27 cellular contexts compared by ENCODE assay signal in the genomic region with DNA sequence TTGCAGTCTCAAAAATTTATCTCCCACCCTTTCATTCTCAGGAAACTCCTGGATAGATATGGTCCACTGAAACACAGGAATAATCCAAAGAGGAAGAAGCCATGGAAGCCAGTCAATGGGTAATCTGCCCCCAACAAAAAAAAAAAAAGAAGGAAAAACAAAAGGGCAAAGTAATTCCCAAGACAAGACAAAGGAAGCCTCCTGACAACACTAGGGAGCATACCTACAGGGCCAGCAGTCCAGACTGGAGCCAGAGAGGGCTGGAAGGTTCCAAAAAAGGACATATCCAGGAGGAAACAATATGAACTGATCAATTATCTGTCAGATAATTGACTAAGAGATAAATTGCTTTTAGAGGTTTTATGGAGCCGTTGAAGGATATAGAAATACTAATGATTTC.
"Had no signal": no experiment of that assay in that cellular context is flagged by ENCODE, and none has a peak within 500 bp of the region (broad histone marks: within the 10 kb centered on the region; RNA-seq: fewer than 3 reads in every experiment).

No MANE protein-coding gene starts in this region.

- DNase-seq: activated CD4-positive, alpha-beta T cell treated with anti-CD3 and anti-CD28 coated beads for 1 hour; activated CD4-positive, alpha-beta T cell treated with anti-CD3 and anti-CD28 coated beads, Interleukin-2, amount 50 U/mL, for 1 hour; activated CD8-positive, alpha-beta memory T cell treated with anti-CD3 and anti-CD28 coated beads for 24 hours; activated CD8-positive, alpha-beta memory T cell treated with anti-CD3 and anti-CD28 coated beads, Interleukin-2, amount 50 U/mL, for 4 hours; activated naive CD4-positive, alpha-beta T cell; activated T-cell treated with anti-CD3 and anti-CD28 coated beads, Interleukin-2, amount 50 U/mL, for 24 hours; adrenal gland; dermis blood vessel endothelial cell; effector CD8-positive, alpha-beta T cell; foreskin melanocyte; glutamatergic neuron; left ventricle myocardium inferior; naive thymus-derived CD8-positive, alpha-beta T cell; SK-N-SH; spleen; stimulated activated CD4-positive, alpha-beta T cell treated with anti-CD3 and anti-CD28 coated beads, Interleukin-4, amount 100 ng/mL, for 1 hour; stimulated activated naive CD4-positive, alpha-beta T cell treated with Interleukin-2 at 50 U/mL for 16 hours; WERI-Rb-1 had no signal

- H3K4me3 ChIP-seq: adrenal gland, ascending aorta, hepatocyte, left ventricle myocardium inferior, spleen, thoracic aorta had no signal

- H3K9me3 ChIP-seq: adrenal gland, ascending aorta, left ventricle myocardium inferior, neutrophil, SK-N-SH, spleen, thoracic aorta had no signal

- ATAC-seq: activated T-helper 17 cell treated with anti-CD3 and anti-CD28 coated beads, Interleukin-2, amount 50 U/mL, for 72 hours; esophagus mucosa; naive thymus-derived CD8-positive, alpha-beta T cell had no signal

- H3K27me3 ChIP-seq: adrenal gland, ascending aorta, hepatocyte, neutrophil, spleen had no signal

- H3K9ac ChIP-seq: SK-N-SH had no signal

- H3K27ac Mint-ChIP-seq: activated naive CD8-positive, alpha-beta T cell; activated T-cell treated with anti-CD3 and anti-CD28 coated beads, Interleukin-2, amount 50 U/mL, for 24 hours; activated T-helper 17 cell treated with anti-CD3 and anti-CD28 coated beads, Interleukin-2, amount 50 U/mL, for 72 hours; type B pancreatic cell had no signal

- H3K36me3 ChIP-seq: adrenal gland, left ventricle myocardium inferior, neutrophil, thoracic aorta, WERI-Rb-1 had no signal

- H3K9me3 Mint-ChIP-seq: activated T-cell treated with anti-CD3 and anti-CD28 coated beads, Interleukin-2, amount 50 U/mL, for 24 hours; activated T-helper 17 cell treated with anti-CD3 and anti-CD28 coated beads, Interleukin-2, amount 50 U/mL, for 72 hours; naive thymus-derived CD8-positive, alpha-beta T cell had no signal

- H3K4me3 Mint-ChIP-seq: activated naive CD8-positive, alpha-beta T cell; activated T-cell treated with anti-CD3 and anti-CD28 coated beads, Interleukin-2, amount 50 U/mL, for 24 hours; activated T-helper 17 cell treated with anti-CD3 and anti-CD28 coated beads, Interleukin-2, amount 50 U/mL, for 72 hours; type B pancreatic cell had no signal

- FAIRE-seq: TTC549 had no signal

- H3K27me3 Mint-ChIP-seq: activated naive CD8-positive, alpha-beta T cell; activated T-cell treated with anti-CD3 and anti-CD28 coated beads, Interleukin-2, amount 50 U/mL, for 24 hours; activated T-helper 17 cell treated with anti-CD3 and anti-CD28 coated beads, Interleukin-2, amount 50 U/mL, for 72 hours; naive thymus-derived CD8-positive, alpha-beta T cell; type B pancreatic cell had no signal

- H3K27ac ChIP-seq: adrenal gland, ascending aorta, hepatocyte, left ventricle myocardium inferior, neutrophil, spleen, thoracic aorta, WERI-Rb-1 had no signal
